In the genomic region with DNA sequence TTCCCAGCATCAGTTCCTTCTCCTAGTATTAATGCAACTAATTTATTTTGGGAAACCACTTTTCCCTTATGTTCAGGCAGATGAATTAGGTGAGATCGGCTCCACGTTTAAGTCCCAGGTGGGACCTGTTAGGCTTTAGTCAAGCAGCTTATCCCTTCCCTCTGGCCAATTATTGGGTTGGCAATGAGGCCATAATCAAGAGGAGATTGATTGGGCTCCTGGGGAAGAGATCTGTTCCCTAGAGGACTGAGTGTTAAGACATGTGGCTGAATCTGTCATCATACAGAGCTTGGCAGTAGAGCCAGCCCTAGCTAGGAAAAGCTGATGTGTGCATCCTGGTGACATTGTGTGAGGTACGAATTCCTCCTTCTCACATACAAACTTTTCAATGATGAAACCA, we compare ENCODE assay signal across 34 cellular contexts.
"Had no signal": no experiment of that assay in that cellular context is flagged by ENCODE, and none has a peak within 500 bp of the region (broad histone marks: within the 10 kb centered on the region; RNA-seq: fewer than 3 reads in every experiment).

No MANE protein-coding gene starts in this region.

- H3K27me3 Mint-ChIP-seq: activated CD4-positive, alpha-beta memory T cell treated with anti-CD3 and anti-CD28 coated beads for 36 hours; activated CD8-positive, alpha-beta memory T cell treated with anti-CD3 and anti-CD28 coated beads, Interleukin-2, amount 10 ng/mL, durations not matched to agents 7 days and 5 days; activated naive CD4-positive, alpha-beta T cell treated with anti-CD3 and anti-CD28 coated beads, Interleukin-2, amount 10 ng/mL, durations not matched to agents 7 days and 5 days; activated naive CD8-positive, alpha-beta T cell treated with anti-CD3 and anti-CD28 coated beads, Interleukin-2, amount 50 U/mL, for 24 hours had no signal

- H3K4me3 Mint-ChIP-seq: activated CD4-positive, alpha-beta memory T cell treated with anti-CD3 and anti-CD28 coated beads for 36 hours; activated CD8-positive, alpha-beta memory T cell treated with anti-CD3 and anti-CD28 coated beads, Interleukin-2, amount 10 ng/mL, durations not matched to agents 7 days and 5 days; activated naive CD4-positive, alpha-beta T cell treated with anti-CD3 and anti-CD28 coated beads, Interleukin-2, amount 10 ng/mL, durations not matched to agents 7 days and 5 days; activated naive CD8-positive, alpha-beta T cell; activated naive CD8-positive, alpha-beta T cell treated with anti-CD3 and anti-CD28 coated beads, Interleukin-2, amount 50 U/mL, for 24 hours; brain; T-helper 1 cell treated with Interleukin-12 subunit alpha and Interleukin-12 subunit beta and Interleukin-4 antibody, amounts not matched to agents 30 μg/mL and 1 μg/mL, for 36 hours; T-helper 2 cell treated with Interferon-gamma antibody and Interleukin-4, amounts not matched to agents 5 μg/mL and 100 μg/mL, for 36 hours; WTC11 had no signal

- ATAC-seq: activated CD4-positive, CD25-positive, alpha-beta regulatory T cell treated with anti-CD3 and anti-CD28 coated beads, Interleukin-2, amount 50 U/mL, for 24 hours; activated CD8-positive, alpha-beta memory T cell treated with anti-CD3 and anti-CD28 coated beads, Interleukin-2, amount 10 ng/mL, durations not matched to agents 7 days and 5 days; activated naive CD8-positive, alpha-beta T cell treated with anti-CD3 and anti-CD28 coated beads, Interleukin-2, amount 50 U/mL, for 24 hours; PC-3; WTC11 had no signal

- H3K36me3 Mint-ChIP-seq: activated CD4-positive, alpha-beta memory T cell treated with anti-CD3 and anti-CD28 coated beads for 36 hours; activated CD8-positive, alpha-beta memory T cell treated with anti-CD3 and anti-CD28 coated beads, Interleukin-2, amount 10 ng/mL, durations not matched to agents 7 days and 5 days; activated naive CD4-positive, alpha-beta T cell treated with anti-CD3 and anti-CD28 coated beads, Interleukin-2, amount 10 ng/mL, durations not matched to agents 7 days and 5 days; activated naive CD8-positive, alpha-beta T cell; brain had no signal

- H3K4me1 Mint-ChIP-seq: activated CD8-positive, alpha-beta memory T cell treated with anti-CD3 and anti-CD28 coated beads, Interleukin-2, amount 10 ng/mL, durations not matched to agents 7 days and 5 days; activated naive CD4-positive, alpha-beta T cell treated with anti-CD3 and anti-CD28 coated beads, Interleukin-2, amount 10 ng/mL, durations not matched to agents 7 days and 5 days; activated naive CD8-positive, alpha-beta T cell treated with anti-CD3 and anti-CD28 coated beads, Interleukin-2, amount 50 U/mL, for 24 hours; brain; WTC11 had no signal

- H3K9me3 Mint-ChIP-seq: T-helper 1 cell treated with Interleukin-12 subunit alpha and Interleukin-12 subunit beta and Interleukin-4 antibody, amounts not matched to agents 30 μg/mL and 1 μg/mL, for 36 hours; T-helper 2 cell treated with Interferon-gamma antibody and Interleukin-4, amounts not matched to agents 5 μg/mL and 100 μg/mL, for 36 hours had no signal

- DNase-seq: activated CD4-positive, alpha-beta memory T cell treated with anti-CD3 and anti-CD28 coated beads for 36 hours; activated CD4-positive, alpha-beta T cell treated with anti-CD3 and anti-CD28 coated beads for 4 hours; activated CD4-positive, alpha-beta T cell treated with anti-CD3 and anti-CD28 coated beads, Interleukin-2, amount 50 U/mL, for 1 hour; activated CD8-positive, alpha-beta memory T cell treated with anti-CD3 and anti-CD28 coated beads for 24 hours; activated CD8-positive, alpha-beta memory T cell treated with anti-CD3 and anti-CD28 coated beads, Interleukin-2, amount 10 ng/mL, durations not matched to agents 7 days and 5 days; activated CD8-positive, alpha-beta memory T cell treated with anti-CD3 and anti-CD28 coated beads, Interleukin-2, amount 50 U/mL, for 48 hours; activated effector memory CD4-positive, alpha-beta T cell treated with Interleukin-2 at 50 U/mL for 16 hours; activated naive CD4-positive, alpha-beta T cell treated with anti-CD3 and anti-CD28 coated beads, Interleukin-2, amount 10 ng/mL, durations not matched to agents 7 days and 5 days; activated naive CD8-positive, alpha-beta T cell treated with anti-CD3 and anti-CD28 coated beads, Interleukin-2, amount 50 U/mL, for 24 hours; activated T-cell treated with anti-CD3 and anti-CD28 coated beads, Interleukin-2, amount 50 U/mL, for 48 hours; anterior cingulate cortex; caudate nucleus; MM.1S; MV-4-11; NCI-H1092 treated with DMSO at 0.1 percent for 48 hours; NCI-H1417; NCI-H1694; NCI-H1930; NCI-H2081 treated with DMSO at 0.1 percent for 48 hours; NCI-H226; NCI-H446 treated with DMSO at 0.1 percent for 48 hours; NCI-H526; NCI-H774; PC-3; Peyer's patch; RPMI8226; SHP77 treated with DMSO at 0.1 percent for 48 hours; SK-N-SH had no signal

- H3K27ac Mint-ChIP-seq: activated CD4-positive, alpha-beta memory T cell treated with anti-CD3 and anti-CD28 coated beads for 36 hours; activated CD8-positive, alpha-beta memory T cell treated with anti-CD3 and anti-CD28 coated beads, Interleukin-2, amount 10 ng/mL, durations not matched to agents 7 days and 5 days; activated naive CD4-positive, alpha-beta T cell treated with anti-CD3 and anti-CD28 coated beads, Interleukin-2, amount 10 ng/mL, durations not matched to agents 7 days and 5 days; activated naive CD8-positive, alpha-beta T cell; activated naive CD8-positive, alpha-beta T cell treated with anti-CD3 and anti-CD28 coated beads, Interleukin-2, amount 50 U/mL, for 24 hours; brain; T-helper 1 cell treated with Interleukin-12 subunit alpha and Interleukin-12 subunit beta and Interleukin-4 antibody, amounts not matched to agents 30 μg/mL and 1 μg/mL, for 36 hours; T-helper 2 cell treated with Interferon-gamma antibody and Interleukin-4, amounts not matched to agents 5 μg/mL and 100 μg/mL, for 36 hours; WTC11 had no signal
